In the genomic region with DNA sequence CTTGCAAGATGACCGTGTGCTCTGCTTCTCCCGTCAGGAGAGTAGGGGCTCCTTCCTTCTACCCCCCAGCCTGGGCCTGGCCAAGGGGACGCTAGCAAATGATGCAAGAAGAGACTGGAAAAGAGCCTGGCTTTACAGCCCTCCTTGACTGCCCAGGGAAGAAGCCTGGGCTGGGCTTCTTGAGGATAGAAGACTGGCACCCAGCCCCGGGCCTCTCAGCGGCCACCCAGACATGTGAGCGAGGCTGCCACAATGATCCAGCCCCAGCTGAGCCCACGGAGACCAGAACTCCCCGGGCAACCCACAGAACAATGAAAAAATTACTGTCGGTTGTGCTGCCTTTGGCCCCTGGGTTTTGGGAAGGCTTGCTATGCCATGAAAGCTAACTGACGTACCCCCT, we compare ENCODE assay signal across 18 cellular contexts.
DNase-seq lines count a peak whose midpoint lies in the region; ATAC-seq, FAIRE-seq and TF ChIP-seq lines count a peak whose summit lies in the region.
"Had no signal": no experiment of that assay in that cellular context is flagged by ENCODE, and none has a peak within 500 bp of the region (broad histone marks: within the 10 kb centered on the region; RNA-seq: fewer than 3 reads in every experiment).

No MANE protein-coding gene starts in this region.

- H3K27ac Mint-ChIP-seq in astrocyte (ENCODE audit: unreplicated experiment) (peak overlapping the region; percentile 86), endodermal cell (no peak overlapping the region), neural progenitor cell (no peak overlapping the region)
- H3K27ac Mint-ChIP-seq: B cell; CD8-positive, alpha-beta T cell; HFFc6 had no signal

- H3F3A ChIP-seq in neural progenitor cell (ENCODE audit: low read depth), result peaks cover 5% of the 10 kb centered on the region

- H3K4me1 Mint-ChIP-seq in astrocyte (ENCODE audit: low read depth, unreplicated experiment) (peaks cover 8% of the 10 kb centered on the region), endodermal cell (no peaks in the 10 kb centered on the region), neural progenitor cell (peaks cover 45% of the 10 kb centered on the region)
- H3K4me1 Mint-ChIP-seq: B cell had no signal

- H3K9me3 Mint-ChIP-seq in astrocyte (ENCODE audit: unreplicated experiment) (peaks cover 3% of the 10 kb centered on the region), endodermal cell (no peaks in the 10 kb centered on the region), neural progenitor cell (peaks cover 3% of the 10 kb centered on the region)
- H3K9me3 Mint-ChIP-seq: CD8-positive, alpha-beta T cell; HFFc6 had no signal

- H3K4me2 ChIP-seq in astrocyte (ENCODE audit: low read length), result no peak overlapping the region
- no peak overlapping the region for H3K4me2 ChIP-seq in neural progenitor cell
- H3K4me2 ChIP-seq: BLaER1 treated with 17β-estradiol and CSF1 and Interleukin-3, amounts not matched to agents 10 nM and 100 nM had no signal

- no peaks in the 10 kb centered on the region for H4K20me1 ChIP-seq in astrocyte (ENCODE audit: insufficient read depth, low read length)
- no peaks in the 10 kb centered on the region for H4K20me1 ChIP-seq in neural progenitor cell (ENCODE audit: low read depth)

- intact Hi-C loops in upper lobe of right lung (cut with DNase I), result no loop called here

- WGBS in endodermal cell (ENCODE audit: insufficient coverage in 1 of 2, insufficient read length in 1 of 2), 2 experiments, result 75 to 86% methylated on average over 9 to 10 of the region's 10 CpGs

- H3K9me3 ChIP-seq in astrocyte (ENCODE audit: insufficient read depth, low read depth, low read length) (no peaks in the 10 kb centered on the region), endodermal cell (ENCODE audit: control insufficient read depth, low read length) (no peaks in the 10 kb centered on the region), neural progenitor cell (ENCODE audit: low read depth) (no peaks in the 10 kb centered on the region), upper lobe of right lung (no peaks in the 10 kb centered on the region)
- H3K9me3 ChIP-seq: BLaER1 treated with 17β-estradiol and CSF1 and Interleukin-3, amounts not matched to agents 10 nM and 100 nM had no signal

- H3K9ac ChIP-seq in astrocyte (ENCODE audit: low read length) (no peak overlapping the region), endodermal cell (ENCODE audit: extremely low read depth, low read length, poor library complexity, severe bottlenecking) (no peak overlapping the region), neural progenitor cell (no peak overlapping the region)
- H3K9ac ChIP-seq: BLaER1 treated with 17β-estradiol and CSF1 and Interleukin-3, amounts not matched to agents 10 nM and 100 nM had no signal

- H3K27me3 Mint-ChIP-seq in astrocyte (ENCODE audit: low read depth, unreplicated experiment), result peaks cover 25% of the 10 kb centered on the region
- peaks cover 12% of the 10 kb centered on the region for H3K27me3 Mint-ChIP-seq in endodermal cell (ENCODE audit: insufficient read depth)
- H3K27me3 Mint-ChIP-seq in neural progenitor cell (ENCODE audit: insufficient read depth, low read depth), result peaks cover 11% of the 10 kb centered on the region

- no peak overlapping the region for H3K27ac ChIP-seq in astrocyte (ENCODE audit: low read depth, low read length)
- no peak overlapping the region for H3K27ac ChIP-seq in endodermal cell (ENCODE audit: low read depth, low read length)
- no peak overlapping the region for H3K27ac ChIP-seq in neural progenitor cell
- no peak overlapping the region for H3K27ac ChIP-seq in upper lobe of right lung
- H3K27ac ChIP-seq in caudate nucleus (ENCODE audit: low read depth, low read length), result no peak overlapping the region
- H3K27ac ChIP-seq: BLaER1 treated with 17β-estradiol and CSF1 and Interleukin-3, amounts not matched to agents 10 nM and 100 nM; HL-60 had no signal

- H3K36me3 Mint-ChIP-seq in astrocyte (ENCODE audit: low read depth, unreplicated experiment), result no peaks in the 10 kb centered on the region
- H3K36me3 Mint-ChIP-seq in endodermal cell (ENCODE audit: low read depth), result no peaks in the 10 kb centered on the region
- no peaks in the 10 kb centered on the region for H3K36me3 Mint-ChIP-seq in neural progenitor cell
- H3K36me3 Mint-ChIP-seq: CD8-positive, alpha-beta T cell had no signal

- H3K4me3 Mint-ChIP-seq in astrocyte (ENCODE audit: unreplicated experiment) (no peak overlapping the region), endodermal cell (no peak overlapping the region), neural progenitor cell (peak overlapping the region; percentile 54)
- H3K4me3 Mint-ChIP-seq: B cell; CD8-positive, alpha-beta T cell; HFFc6 had no signal

- H2AFZ ChIP-seq in astrocyte (ENCODE audit: low read depth, low read length), result no peak overlapping the region
- H2AFZ ChIP-seq in neural progenitor cell (replicated peaks), result no peak overlapping the region

- peak; percentile 26 for ATAC-seq in upper lobe of right lung
- ATAC-seq: CD8-positive, alpha-beta T cell; GM12878; HCT116 had no signal

- no peak for FAIRE-seq in astrocyte (lab: Jason Lieb, UNC)
- FAIRE-seq: GM12878 had no signal

- H3K27me3 ChIP-seq in astrocyte (ENCODE audit: insufficient read depth, low read length) (peaks cover 4% of the 10 kb centered on the region), endodermal cell (ENCODE audit: control insufficient read depth, insufficient read depth, low read length, poor library complexity, severe bottlenecking) (no peaks in the 10 kb centered on the region), neural progenitor cell (no peaks in the 10 kb centered on the region), upper lobe of right lung (no peaks in the 10 kb centered on the region)

- no peak for DNase-seq in astrocyte (ENCODE audit: low read depth)
- peak; percentile 24 for DNase-seq in endodermal cell
- DNase-seq in neural progenitor cell (ENCODE audit: low spot score), result no peak
- DNase-seq in upper lobe of right lung, result peak; percentile 60
- DNase-seq in HK-2 (ENCODE audit: unreplicated experiment), result no peak
- DNase-seq in caudate nucleus (lab: John Stamatoyannopoulos, UW), result no peak
- no peak for DNase-seq in stimulated activated CD4-positive, alpha-beta T cell treated with anti-CD3 and anti-CD28 coated beads, Interleukin-15, amount 100 ng/mL, for 24 hours
- DNase-seq: Calu3; CD8-positive, alpha-beta T cell; DMS79 treated with DMSO at 0.1 percent for 48 hours; GOT3; H7; HFFc6 had no signal

- H3K79me2 ChIP-seq in astrocyte (ENCODE audit: insufficient read depth, low read length) (no peaks in the 10 kb centered on the region), neural progenitor cell (ENCODE audit: low read depth) (no peaks in the 10 kb centered on the region)

- H3K4me3 ChIP-seq in astrocyte (ENCODE audit: insufficient read depth, low read depth, low read length) (no peak overlapping the region), endodermal cell (ENCODE audit: low read length) (no peak overlapping the region), neural progenitor cell (no peak overlapping the region), upper lobe of right lung (no peak overlapping the region)
- H3K4me3 ChIP-seq: BLaER1 treated with 17β-estradiol and CSF1 and Interleukin-3, amounts not matched to agents 10 nM and 100 nM; GM12878 had no signal

- TF ChIP-seq CTCF in astrocyte (IDR thresholded peaks at IDR 0.05; ENCODE audit: insufficient read depth, low read depth, low read length) (no peak), endodermal cell (conservative IDR thresholded peaks at IDR 0.05) (no peak), neural progenitor cell (IDR thresholded peaks at IDR 0.05) (no peak), upper lobe of right lung (IDR thresholded peaks at IDR 0.05) (no peak)

- H3K4me1 ChIP-seq in astrocyte (ENCODE audit: insufficient read depth, low read length) (no peaks in the 10 kb centered on the region), endodermal cell (ENCODE audit: control insufficient read depth, insufficient read depth, low read length) (no peaks in the 10 kb centered on the region), neural progenitor cell (peaks cover 24% of the 10 kb centered on the region), upper lobe of right lung (no peaks in the 10 kb centered on the region)

- H3K36me3 ChIP-seq in astrocyte (ENCODE audit: insufficient read depth, low read length), result no peaks in the 10 kb centered on the region
- no peaks in the 10 kb centered on the region for H3K36me3 ChIP-seq in endodermal cell (ENCODE audit: control insufficient read depth, insufficient read depth, low read length)
- H3K36me3 ChIP-seq in neural progenitor cell, result no peaks in the 10 kb centered on the region
- H3K36me3 ChIP-seq in upper lobe of right lung, result no peaks in the 10 kb centered on the region
- H3K36me3 ChIP-seq: BLaER1 treated with 17β-estradiol and CSF1 and Interleukin-3, amounts not matched to agents 10 nM and 100 nM had no signal

Comparison
In these comparisons a context has a peak if more than half of its experiments do, and no peak if none do; other contexts are left out.
1. DNase-seq: peak in endodermal cell (single experiment) and upper lobe of right lung (single experiment); none in astrocyte (single experiment), neural progenitor cell (single experiment), HK-2 (single experiment), caudate nucleus (0 of 61) and stimulated activated CD4-positive, alpha-beta T cell treated with anti-CD3 and anti-CD28 coated beads, Interleukin-15, amount 100 ng/mL, for 24 hours (single experiment).